Comparison of ENCODE assay signal across 9 cellular contexts in genomic region chr3:30629736-30630135, GRCh38. TPM values are rescaled to one million over a fixed set of nuclear protein-coding genes. Genes with fewer than 3 reads are reported as not detected.
DNase-seq lines count a peak whose midpoint lies in the region; ATAC-seq, FAIRE-seq and TF ChIP-seq lines count a peak whose summit lies in the region.
"Had no signal": no experiment of that assay in that cellular context is flagged by ENCODE, and none has a peak within 500 bp of the region (broad histone marks: within the 10 kb centered on the region; RNA-seq: fewer than 3 reads in every experiment).

No MANE protein-coding gene starts in this region.

- CTCF ChIA-PET in activated CD4-positive, alpha-beta memory T cell treated with anti-CD3 and anti-CD28 coated beads, Interleukin-2, amount 10 ng/mL, durations not matched to agents 7 days and 5 days (lab: Charles Lee): interaction anchor here (0.6 to 1.9 kb wide), 19 partner anchors 8 to 916 kb away, joined by 3 to 18 read pairs (median 6); partner anchors contain the start of gene TGFBR2

- peaks cover 65% of the 10 kb centered on the region for H3K36me3 Mint-ChIP-seq in activated CD4-positive, alpha-beta memory T cell treated with anti-CD3 and anti-CD28 coated beads, Interleukin-2, amount 10 ng/mL, durations not matched to agents 7 days and 5 days (ENCODE audit: low read depth)

- H3F3A ChIP-seq in DOHH2 (ENCODE audit: control insufficient read depth, insufficient read depth): 0 out of 2 replicates have a peak, but pooled peaks cover 4% of the 10 kb centered on the region

- no peak for DNase-seq in activated CD4-positive, alpha-beta memory T cell treated with anti-CD3 and anti-CD28 coated beads, Interleukin-2, amount 10 ng/mL, durations not matched to agents 7 days and 5 days
- DNase-seq in left cardiac atrium: no peak
- peak; percentile 46 for DNase-seq in small intestine
- no peak for DNase-seq in NCI-H774 (lab: John Stamatoyannopoulos, UW)
- no peak for DNase-seq in GM19239 (ENCODE audit: insufficient read length, low spot score)
- no peak for DNase-seq in NOMO-1 treated with DMSO at 0.1 percent for 48 hours (lab: John Stamatoyannopoulos, UW; ENCODE audit: unreplicated experiment)
- no peak for DNase-seq in NCI-H1092 treated with DMSO at 0.1 percent for 48 hours (lab: John Stamatoyannopoulos, UW)
- DNase-seq: stimulated activated CD4-positive, alpha-beta T cell treated with anti-CD3 and anti-CD28 coated beads, Interleukin-4, amount 100 ng/mL, for 24 hours had no signal

- H3K4me2 ChIP-seq in DOHH2 (ENCODE audit: low read length): peak overlapping the region; percentile 64

- no peak for TF ChIP-seq CTCF in DOHH2 (IDR thresholded peaks at IDR 0.05; ENCODE audit: low read depth, low read length, poor library complexity, severe bottlenecking)

- H3K4me1 Mint-ChIP-seq in activated CD4-positive, alpha-beta memory T cell treated with anti-CD3 and anti-CD28 coated beads, Interleukin-2, amount 10 ng/mL, durations not matched to agents 7 days and 5 days: peaks cover 91% of the 10 kb centered on the region

- H3K4me1 ChIP-seq in DOHH2 (ENCODE audit: control insufficient read depth, low read length) (peaks cover 94% of the 10 kb centered on the region), small intestine (ENCODE audit: control insufficient read depth in 2 of 2, insufficient read depth in 1 of 2, low read depth in 1 of 2, low read length in 1 of 2) (peaks cover 3 to 32% of the 10 kb centered on the region in 2 donors)

- peaks cover 31% of the 10 kb centered on the region for H3K36me3 ChIP-seq in DOHH2 (ENCODE audit: control insufficient read depth, low read length)
- no peaks in the 10 kb centered on the region for H3K36me3 ChIP-seq in small intestine (ENCODE audit: control insufficient read depth in 2 of 2, insufficient read depth in 2 of 2, low read length in 2 of 2)

- WGBS in small intestine, 3 donors: 77 to 92% (median 80%) methylated on average over 6 of the region's 6 CpGs

- POLR2A ChIA-PET in activated CD4-positive, alpha-beta memory T cell treated with anti-CD3 and anti-CD28 coated beads, Interleukin-2, amount 10 ng/mL, durations not matched to agents 7 days and 5 days (lab: Charles Lee): interaction anchor here (1.0 to 20.8 kb wide), 9 partner anchors 10 to 903 kb away, joined by 4 to 671 read pairs (median 9); partner anchors contain the start of genes STT3B and TGFBR2

- no peak for FAIRE-seq in small intestine (lab: Jason Lieb, UNC)
- no peak for FAIRE-seq in GM19239 (lab: Jason Lieb, UNC)

- ATAC-seq in left cardiac atrium: peak; percentile 25 to 46

- no peaks in the 10 kb centered on the region for H3K27me3 Mint-ChIP-seq in activated CD4-positive, alpha-beta memory T cell treated with anti-CD3 and anti-CD28 coated beads, Interleukin-2, amount 10 ng/mL, durations not matched to agents 7 days and 5 days

- no peaks in the 10 kb centered on the region for H4K20me1 ChIP-seq in DOHH2 (ENCODE audit: control insufficient read depth, insufficient read depth, low read depth, low read length)

- peak overlapping the region; percentile 97 for H3K27ac Mint-ChIP-seq in activated CD4-positive, alpha-beta memory T cell treated with anti-CD3 and anti-CD28 coated beads, Interleukin-2, amount 10 ng/mL, durations not matched to agents 7 days and 5 days

- peak overlapping the region; percentile 19 for H3K4me3 Mint-ChIP-seq in activated CD4-positive, alpha-beta memory T cell treated with anti-CD3 and anti-CD28 coated beads, Interleukin-2, amount 10 ng/mL, durations not matched to agents 7 days and 5 days

- H3K9me3 ChIP-seq in DOHH2 (ENCODE audit: control insufficient read depth, insufficient read depth, low read length) (no peaks in the 10 kb centered on the region), small intestine (ENCODE audit: control insufficient read depth, low read depth) (no peaks in the 10 kb centered on the region)

- intact Hi-C loops in left cardiac atrium (cut with DNase I): no loop called here

- H3K27me3 ChIP-seq in DOHH2 (ENCODE audit: control insufficient read depth, low read length) (no peaks in the 10 kb centered on the region), small intestine (ENCODE audit: control insufficient read depth in 2 of 2, insufficient read depth in 2 of 2, low read length in 2 of 2) (no peaks in the 10 kb centered on the region)

- no peaks in the 10 kb centered on the region for H3K9me2 ChIP-seq in DOHH2 (replicated peaks; ENCODE audit: control insufficient read depth, low read length)

- H3K27ac ChIP-seq in DOHH2 (ENCODE audit: low read depth, low read length): no peak overlapping the region
- peak overlapping the region; percentile 55 to 76 for H3K27ac ChIP-seq in small intestine (ENCODE audit: low read depth in 1 of 2, low read length in 1 of 2)

- H3K4me3 ChIP-seq in DOHH2 (ENCODE audit: low read length): peak overlapping the region; percentile 28
- H3K4me3 ChIP-seq in small intestine (ENCODE audit: low read depth in 1 of 2, low read length in 2 of 2): no peak overlapping the region

- H3K79me2 ChIP-seq in DOHH2 (ENCODE audit: control insufficient read depth, low read length): peaks cover 62% of the 10 kb centered on the region

- H3K9me3 Mint-ChIP-seq in activated CD4-positive, alpha-beta memory T cell treated with anti-CD3 and anti-CD28 coated beads, Interleukin-2, amount 10 ng/mL, durations not matched to agents 7 days and 5 days: no peaks in the 10 kb centered on the region

RNA-seq across cellular contexts. Expression of gene TGFBR2, which starts 23.3 kb away (rescaled TPM):
- total RNA-seq in activated CD4-positive, alpha-beta memory T cell treated with anti-CD3 and anti-CD28 coated beads, Interleukin-2, amount 10 ng/mL, durations not matched to agents 7 days and 5 days: 10 to 100 TPM; 60.1 to 60.8 TPM
- total RNA-seq in left cardiac atrium: 100 to 1,000 TPM; 234 to 243 TPM
- 10 to 100 TPM in 2 of 3 donors, 1 to 10 TPM in 1; 6.0 to 77.5 (median 13.5) TPM for polyA plus RNA-seq in small intestine
